32 cellular contexts compared by ENCODE assay signal in genomic region chr3:5039585-5039984, GRCh38.
"Had no signal": no experiment of that assay in that cellular context is flagged by ENCODE, and none has a peak within 500 bp of the region (broad histone marks: within the 10 kb centered on the region; RNA-seq: fewer than 3 reads in every experiment).

No MANE protein-coding gene starts in this region.

- H3K9me3 Mint-ChIP-seq: activated CD4-positive, alpha-beta memory T cell treated with anti-CD3 and anti-CD28 coated beads, Interleukin-2, amount 10 ng/mL, durations not matched to agents 7 days and 5 days; activated naive CD4-positive, alpha-beta T cell treated with anti-CD3 and anti-CD28 coated beads for 36 hours; T-cell had no signal

- H3K27me3 Mint-ChIP-seq: activated CD4-positive, alpha-beta memory T cell treated with anti-CD3 and anti-CD28 coated beads, Interleukin-2, amount 10 ng/mL, durations not matched to agents 7 days and 5 days; activated CD4-positive, alpha-beta T cell treated with anti-CD3 and anti-CD28 coated beads for 36 hours; activated CD8-positive, alpha-beta memory T cell treated with anti-CD3 and anti-CD28 coated beads, Interleukin-2, amount 10 ng/mL, durations not matched to agents 7 days and 5 days; T-cell had no signal

- H3K27ac Mint-ChIP-seq: activated CD4-positive, alpha-beta T cell treated with anti-CD3 and anti-CD28 coated beads for 36 hours; activated naive CD4-positive, alpha-beta T cell treated with anti-CD3 and anti-CD28 coated beads for 36 hours; T-cell had no signal

- ATAC-seq: activated CD4-positive, alpha-beta T cell treated with anti-CD3 and anti-CD28 coated beads for 36 hours; activated CD8-positive, alpha-beta memory T cell treated with anti-CD3 and anti-CD28 coated beads, Interleukin-2, amount 10 ng/mL, durations not matched to agents 7 days and 5 days; activated naive CD4-positive, alpha-beta T cell treated with anti-CD3 and anti-CD28 coated beads, Interleukin-2, amount 50 U/mL, for 72 hours; body of pancreas; PC-3; SK-N-SH treated with all-trans-retinoic acid at 6 μM for 48 hours; T-cell had no signal

- DNase-seq: activated CD4-positive, alpha-beta memory T cell treated with anti-CD3 and anti-CD28 coated beads, Interleukin-2, amount 10 ng/mL, durations not matched to agents 7 days and 5 days; activated CD4-positive, alpha-beta T cell treated with anti-CD3 and anti-CD28 coated beads for 36 hours; activated CD8-positive, alpha-beta memory T cell treated with anti-CD3 and anti-CD28 coated beads for 24 hours; activated CD8-positive, alpha-beta memory T cell treated with anti-CD3 and anti-CD28 coated beads, Interleukin-2, amount 10 ng/mL, durations not matched to agents 7 days and 5 days; activated CD8-positive, alpha-beta memory T cell treated with anti-CD3 and anti-CD28 coated beads, Interleukin-2, amount 50 U/mL, for 48 hours; activated gamma-delta T cell treated with Interleukin-2 at 50 U/mL for 16 hours; activated naive CD4-positive, alpha-beta T cell treated with anti-CD3 and anti-CD28 coated beads for 36 hours; activated T-cell treated with anti-CD3 and anti-CD28 coated beads, Interleukin-2, amount 50 U/mL, for 48 hours; adrenal gland; body of pancreas; Kasumi-1; KG1; MG63; NCI-H1048; NCI-H1105 treated with DMSO at 0.1 percent for 48 hours; NCI-H1436; NCI-H1694; NCI-H1930; NCI-H2081 treated with DMSO at 0.1 percent for 48 hours; NCI-H345; NCI-H510A; NCI-H526; NCI-H748 treated with DMSO at 0.1 percent for 48 hours; NK-92 treated with Interleukin-12 subunit alpha and Interleukin-12 subunit beta, amount 100 ng/mL, for 24 hours; PC-3; Peyer's patch; RPMI8226; SIG-M5; T-cell; T1000 had no signal

- H3K4me3 Mint-ChIP-seq: activated CD4-positive, alpha-beta memory T cell treated with anti-CD3 and anti-CD28 coated beads, Interleukin-2, amount 10 ng/mL, durations not matched to agents 7 days and 5 days; activated CD4-positive, alpha-beta T cell treated with anti-CD3 and anti-CD28 coated beads for 36 hours; activated CD8-positive, alpha-beta memory T cell treated with anti-CD3 and anti-CD28 coated beads, Interleukin-2, amount 10 ng/mL, durations not matched to agents 7 days and 5 days; activated naive CD4-positive, alpha-beta T cell treated with anti-CD3 and anti-CD28 coated beads for 36 hours; T-cell had no signal

- H3K36me3 Mint-ChIP-seq: activated naive CD4-positive, alpha-beta T cell treated with anti-CD3 and anti-CD28 coated beads, Interleukin-2, amount 50 U/mL, for 72 hours; T-cell had no signal
